ENCODE assay signal across 1 cellular context in the genomic region with DNA sequence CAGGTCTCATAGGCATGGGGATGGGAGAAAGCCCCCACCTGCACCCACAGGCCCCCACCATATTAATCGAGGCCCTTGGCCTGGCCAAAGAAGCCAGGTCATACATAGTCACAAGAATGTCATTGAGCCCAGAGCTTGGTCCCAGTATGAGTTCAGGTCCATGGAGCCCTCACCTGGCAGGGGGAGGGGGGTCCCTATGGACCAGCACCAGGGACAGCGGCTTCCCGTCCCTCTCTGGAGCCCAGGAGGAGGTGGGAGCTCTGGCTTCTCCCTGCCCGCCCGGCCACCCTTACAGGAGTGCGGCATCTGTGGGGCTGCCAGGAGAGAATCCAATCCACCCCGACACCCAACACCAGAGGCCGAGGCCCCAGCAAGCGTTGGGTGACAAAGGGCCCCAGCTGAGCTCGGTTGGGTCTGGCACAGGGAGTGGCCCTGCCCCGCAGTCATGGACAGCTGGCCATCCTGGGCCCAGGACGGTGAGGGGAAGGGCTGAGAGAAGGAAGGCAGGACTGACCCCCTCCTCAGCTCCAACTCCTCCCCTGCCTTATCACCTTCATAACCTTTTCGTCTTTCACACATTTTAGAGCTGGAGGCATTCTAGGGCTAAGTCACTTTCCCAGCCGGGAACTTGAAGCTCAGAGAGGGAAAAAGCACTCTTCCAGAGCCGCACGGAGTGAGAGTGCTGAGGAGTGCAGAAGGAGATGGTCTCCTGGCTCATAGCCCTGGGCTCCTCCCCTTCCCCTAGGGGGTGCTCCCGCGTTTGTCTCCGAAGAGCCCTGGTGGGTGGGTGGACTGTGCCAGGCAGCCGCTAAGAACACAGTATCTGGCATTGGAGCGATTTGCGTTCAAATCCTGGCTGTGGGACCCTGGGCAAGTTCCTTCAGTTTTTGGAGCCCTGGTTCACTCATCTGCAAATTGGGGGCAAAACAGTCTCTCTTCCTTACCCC.
TF ChIP-seq lines count a peak whose summit lies in the region.

No MANE protein-coding gene starts in this region.

TF ChIP-seq in H1, 55 proteins besides CTCF, POLR2A, EP300 and RAD21:
- TF ChIP-seq CHD1 (IDR thresholded peaks at IDR 0.05; ENCODE audit: low read depth, low read length) (no peak), CBX8 (IDR thresholded peaks at IDR 0.05; ENCODE audit: borderline replicate concordance, low read depth, low read length) (no peak), SIN3A (conservative IDR thresholded peaks at IDR 0.05 in 1 of 2, IDR thresholded peaks at IDR 0.05 in 1 of 2; ENCODE audit: low read depth in 1 of 2, low read length in 2 of 2) (no peak), KDM1A (IDR thresholded peaks at IDR 0.05; ENCODE audit: borderline replicate concordance, low read length) (no peak), TEAD4 (IDR thresholded peaks at IDR 0.05; ENCODE audit: low read depth, low read length) (no peak), FOSL1 (IDR thresholded peaks at IDR 0.05; ENCODE audit: insufficient read depth, low read depth, low read length) (no peak), RXRA (IDR thresholded peaks at IDR 0.05; ENCODE audit: insufficient read depth, low read depth, low read length) (no peak), YY1 (IDR thresholded peaks at IDR 0.05; ENCODE audit: low read depth, low read length) (no peak), BCL11A (IDR thresholded peaks at IDR 0.05; ENCODE audit: low read depth in 2 of 2, low read length in 2 of 2) (no peak), HDAC2 (IDR thresholded peaks at IDR 0.05; ENCODE audit: borderline replicate concordance in 1 of 2, low read depth in 2 of 2, low read length in 2 of 2) (no peak), SP2 (IDR thresholded peaks at IDR 0.05; ENCODE audit: low read length) (no peak), CHD2 (IDR thresholded peaks at IDR 0.05; ENCODE audit: low read length) (no peak), SP4 (IDR thresholded peaks at IDR 0.05; ENCODE audit: low read length) (no peak), EGR1 (IDR thresholded peaks at IDR 0.05; ENCODE audit: borderline replicate concordance, low read depth, low read length) (no peak)
